15 cellular contexts compared by ENCODE assay signal in the genomic region with DNA sequence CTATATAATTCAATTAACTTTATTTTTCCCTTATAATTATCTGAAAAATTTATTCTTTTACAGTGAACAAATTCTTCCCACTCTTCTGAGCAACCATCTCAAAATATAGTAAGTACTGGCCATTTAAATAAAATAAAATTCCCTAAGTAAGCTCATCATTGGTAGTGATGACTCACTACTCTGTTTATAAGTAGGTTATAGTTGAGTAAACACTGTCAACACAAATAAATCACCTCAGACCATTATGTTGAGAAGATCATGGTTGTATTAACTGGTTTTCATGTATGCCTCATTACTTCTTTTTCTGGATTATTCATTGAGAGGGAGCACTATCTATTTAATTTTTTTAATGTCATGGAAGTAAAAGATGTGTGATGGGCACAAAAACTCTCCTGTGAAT.
"Had no signal": no experiment of that assay in that cellular context is flagged by ENCODE, and none has a peak within 500 bp of the region (broad histone marks: within the 10 kb centered on the region; RNA-seq: fewer than 3 reads in every experiment).

No MANE protein-coding gene starts in this region.

- H3K4me1 Mint-ChIP-seq: activated CD4-positive, alpha-beta T cell treated with anti-CD3 and anti-CD28 coated beads, Interleukin-2, amount 10 ng/mL, durations not matched to agents 24 days and 14 days; activated naive CD4-positive, alpha-beta T cell treated with anti-CD3 and anti-CD28 coated beads, Interleukin-2, amount 50 U/mL, for 24 hours; neural crest cell; stimulated activated naive B cell treated with anti-CD40 and anti-IgM and Interleukin-4, amounts not matched to agents 10 μg/mL and 1 μg/mL and 100 μg/mL, for 72 hours had no signal

- H3K36me3 ChIP-seq: adrenal gland, esophagus muscularis mucosa, thyroid gland had no signal

- H3K27ac ChIP-seq: adrenal gland, esophagus muscularis mucosa, thyroid gland had no signal

- H3K4me3 ChIP-seq: adrenal gland, esophagus muscularis mucosa, thyroid gland had no signal

- H3K4me3 Mint-ChIP-seq: activated CD4-positive, alpha-beta T cell treated with anti-CD3 and anti-CD28 coated beads, Interleukin-2, amount 10 ng/mL, durations not matched to agents 24 days and 14 days; activated CD8-positive, alpha-beta T cell treated with anti-CD3 and anti-CD28 coated beads, Interleukin-2, amount 10 ng/mL, durations not matched to agents 7 days and 5 days; activated naive CD4-positive, alpha-beta T cell treated with anti-CD3 and anti-CD28 coated beads, Interleukin-2, amount 50 U/mL, for 24 hours; neural crest cell; stimulated activated naive B cell treated with anti-CD40 and anti-IgM and Interleukin-4, amounts not matched to agents 10 μg/mL and 1 μg/mL and 100 μg/mL, for 72 hours; T-helper 2 cell treated with Interferon-gamma antibody and Interleukin-4, amounts not matched to agents 5 μg/mL and 100 μg/mL, for 36 hours had no signal

- H3K9me3 Mint-ChIP-seq: activated CD4-positive, alpha-beta T cell treated with anti-CD3 and anti-CD28 coated beads, Interleukin-2, amount 10 ng/mL, durations not matched to agents 24 days and 14 days; activated naive CD4-positive, alpha-beta T cell treated with anti-CD3 and anti-CD28 coated beads, Interleukin-2, amount 50 U/mL, for 24 hours; neural crest cell; stimulated activated naive B cell treated with anti-CD40 and anti-IgM and Interleukin-4, amounts not matched to agents 10 μg/mL and 1 μg/mL and 100 μg/mL, for 72 hours; T-helper 2 cell treated with Interferon-gamma antibody and Interleukin-4, amounts not matched to agents 5 μg/mL and 100 μg/mL, for 36 hours had no signal

- H3K27ac Mint-ChIP-seq: activated CD4-positive, alpha-beta T cell treated with anti-CD3 and anti-CD28 coated beads, Interleukin-2, amount 10 ng/mL, durations not matched to agents 24 days and 14 days; activated CD8-positive, alpha-beta T cell treated with anti-CD3 and anti-CD28 coated beads, Interleukin-2, amount 10 ng/mL, durations not matched to agents 7 days and 5 days; activated naive CD4-positive, alpha-beta T cell treated with anti-CD3 and anti-CD28 coated beads, Interleukin-2, amount 50 U/mL, for 24 hours; stimulated activated naive B cell treated with anti-CD40 and anti-IgM and Interleukin-4, amounts not matched to agents 10 μg/mL and 1 μg/mL and 100 μg/mL, for 72 hours; T-helper 2 cell treated with Interferon-gamma antibody and Interleukin-4, amounts not matched to agents 5 μg/mL and 100 μg/mL, for 36 hours had no signal

- DNase-seq: activated CD4-positive, alpha-beta T cell treated with anti-CD3 and anti-CD28 coated beads, Interleukin-2, amount 10 ng/mL, durations not matched to agents 24 days and 14 days; activated CD4-positive, CD25-positive, alpha-beta regulatory T cell; activated CD8-positive, alpha-beta memory T cell treated with anti-CD3 and anti-CD28 coated beads, Interleukin-2, amount 50 U/mL, for 4 hours; activated CD8-positive, alpha-beta T cell treated with anti-CD3 and anti-CD28 coated beads, Interleukin-2, amount 10 ng/mL, durations not matched to agents 7 days and 5 days; activated effector memory CD4-positive, alpha-beta T cell treated with anti-CD3 and anti-CD28 coated beads, Interleukin-2, amount 50 U/mL, for 16 hours; activated T-cell treated with anti-CD3 and anti-CD28 coated beads, Interleukin-2, amount 50 U/mL, for 48 hours; adrenal gland; caudate nucleus; head of caudate nucleus; stimulated activated naive B cell treated with anti-CD40 and anti-IgM and Interleukin-4, amounts not matched to agents 10 μg/mL and 1 μg/mL and 100 μg/mL, for 72 hours; thyroid gland had no signal

- H3K27me3 ChIP-seq: adrenal gland, esophagus muscularis mucosa, thyroid gland had no signal

- H3K4me1 ChIP-seq: thyroid gland had no signal

- H3K9me3 ChIP-seq: adrenal gland, esophagus muscularis mucosa, thyroid gland had no signal

- H3K27me3 Mint-ChIP-seq: activated CD4-positive, alpha-beta T cell treated with anti-CD3 and anti-CD28 coated beads, Interleukin-2, amount 10 ng/mL, durations not matched to agents 24 days and 14 days had no signal

- H3K36me3 Mint-ChIP-seq: activated naive CD4-positive, alpha-beta T cell treated with anti-CD3 and anti-CD28 coated beads, Interleukin-2, amount 50 U/mL, for 24 hours; stimulated activated naive B cell treated with anti-CD40 and anti-IgM and Interleukin-4, amounts not matched to agents 10 μg/mL and 1 μg/mL and 100 μg/mL, for 72 hours had no signal
